1 cellular context compared by ENCODE assay signal in genomic region chr10:103776878-103777591, GRCh38.
TF ChIP-seq lines count a peak whose summit lies in the region.

No MANE protein-coding gene starts in this region.

TF ChIP-seq in GM12878, 131 proteins besides CTCF, POLR2A, EP300 and RAD21 (continued from another document):
- TF ChIP-seq ZNF687 (IDR thresholded peaks at IDR 0.05) (no peak), MEF2A (IDR thresholded peaks at IDR 0.05; ENCODE audit: insufficient read depth, low read depth, low read length) (no peak), SMC3 (IDR thresholded peaks at IDR 0.05; ENCODE audit: borderline replicate concordance, low read length) (no peak)
